In genomic region chr6:45699663-45700062, GRCh38 we compare ENCODE assay signal across 29 cellular contexts.
DNase-seq lines count a peak whose midpoint lies in the region; ATAC-seq, FAIRE-seq and TF ChIP-seq lines count a peak whose summit lies in the region.
"Had no signal": no experiment of that assay in that cellular context is flagged by ENCODE, and none has a peak within 500 bp of the region (broad histone marks: within the 10 kb centered on the region; RNA-seq: fewer than 3 reads in every experiment).

No MANE protein-coding gene starts in this region.

- FAIRE-seq in kidney (lab: Jason Lieb, UNC): no peak
- FAIRE-seq: G401.6, RCC 7860 had no signal

- H3K9me3 Mint-ChIP-seq in HFFc6 (no peaks in the 10 kb centered on the region), nephron progenitor cell (peaks cover 6% of the 10 kb centered on the region)
- peaks cover 0 to under 1% (median 0%) of the 10 kb centered on the region in 9 donors for H3K9me3 Mint-ChIP-seq in naive thymus-derived CD8-positive, alpha-beta T cell
- H3K9me3 Mint-ChIP-seq: activated naive CD8-positive, alpha-beta T cell treated with anti-CD3 and anti-CD28 coated beads, Interleukin-2, amount 10 ng/mL, durations not matched to agents 7 days and 5 days; activated T-cell treated with anti-CD3 and anti-CD28 coated beads, Interleukin-2, amount 50 U/mL, for 24 hours; stimulated activated effector memory CD8-positive, alpha-beta T cell treated with anti-CD3 and anti-CD28 coated beads, Interleukin-12 subunit alpha, Interleukin-12 subunit beta, amount 100 ng/mL, for 72 hours had no signal

- no peaks in the 10 kb centered on the region for H3K27me3 Mint-ChIP-seq in HFFc6 (ENCODE audit: insufficient read depth)
- H3K27me3 Mint-ChIP-seq in nephron progenitor cell (ENCODE audit: low read depth, poor library complexity): peaks cover 8% of the 10 kb centered on the region
- H3K27me3 Mint-ChIP-seq in naive thymus-derived CD8-positive, alpha-beta T cell: no peaks in the 10 kb centered on the region
- H3K27me3 Mint-ChIP-seq: activated naive CD8-positive, alpha-beta T cell treated with anti-CD3 and anti-CD28 coated beads, Interleukin-2, amount 10 ng/mL, durations not matched to agents 7 days and 5 days; activated T-cell treated with anti-CD3 and anti-CD28 coated beads, Interleukin-2, amount 50 U/mL, for 24 hours had no signal

- no peak for TF ChIP-seq POLR2A in NB4 (IDR thresholded peaks at IDR 0.05; ENCODE audit: extremely low read depth, insufficient read length)

- no peaks in the 10 kb centered on the region for H3K36me3 Mint-ChIP-seq in HFFc6 (ENCODE audit: low read depth)
- no peaks in the 10 kb centered on the region for H3K36me3 Mint-ChIP-seq in nephron progenitor cell (ENCODE audit: low read depth)
- H3K36me3 Mint-ChIP-seq in naive thymus-derived CD8-positive, alpha-beta T cell: no peaks in the 10 kb centered on the region
- H3K36me3 Mint-ChIP-seq: activated naive CD8-positive, alpha-beta T cell treated with anti-CD3 and anti-CD28 coated beads, Interleukin-2, amount 10 ng/mL, durations not matched to agents 7 days and 5 days; stimulated activated effector memory CD8-positive, alpha-beta T cell treated with anti-CD3 and anti-CD28 coated beads, Interleukin-12 subunit alpha, Interleukin-12 subunit beta, amount 100 ng/mL, for 72 hours had no signal

- H3K27ac Mint-ChIP-seq in HFFc6: peak overlapping the region; percentile 98; the same call in 1 of the 2 replicates
- peak overlapping the region; percentile 45 for H3K27ac Mint-ChIP-seq in nephron progenitor cell
- no peak overlapping the region for H3K27ac Mint-ChIP-seq in naive thymus-derived CD8-positive, alpha-beta T cell
- H3K27ac Mint-ChIP-seq: activated naive CD8-positive, alpha-beta T cell treated with anti-CD3 and anti-CD28 coated beads, Interleukin-2, amount 10 ng/mL, durations not matched to agents 7 days and 5 days; stimulated activated effector memory CD8-positive, alpha-beta T cell treated with anti-CD3 and anti-CD28 coated beads, Interleukin-12 subunit alpha, Interleukin-12 subunit beta, amount 100 ng/mL, for 72 hours had no signal

- intact Hi-C loops in kidney (cut with DNase I): no loop called here

- H3K4me1 Mint-ChIP-seq in HFFc6 (ENCODE audit: low read depth) (peaks cover 77% of the 10 kb centered on the region), nephron progenitor cell (peaks cover 18% of the 10 kb centered on the region)
- H3K4me1 Mint-ChIP-seq in naive thymus-derived CD8-positive, alpha-beta T cell: no peaks in the 10 kb centered on the region
- H3K4me1 Mint-ChIP-seq: activated naive CD8-positive, alpha-beta T cell treated with anti-CD3 and anti-CD28 coated beads, Interleukin-2, amount 10 ng/mL, durations not matched to agents 7 days and 5 days had no signal

- no peaks in the 10 kb centered on the region for H3K4me1 ChIP-seq in kidney (ENCODE audit: control insufficient read depth in 1 of 2, insufficient read depth in 1 of 2, low read depth in 1 of 2, low read length in 2 of 2)

- POLR2A ChIA-PET in naive thymus-derived CD8-positive, alpha-beta T cell (lab: Charles Lee): no interaction called here

- DNase-seq in HFFc6: no peak
- DNase-seq in NB4 (ENCODE audit: low read depth): peak; percentile 55
- DNase-seq in nephron progenitor cell: no peak
- no peak for DNase-seq in kidney
- DNase-seq in pons (ENCODE audit: low spot score): no peak
- no peak for DNase-seq in islet precursor cell
- no peak for DNase-seq in naive thymus-derived CD8-positive, alpha-beta T cell
- DNase-seq: activated gamma-delta T cell; activated naive CD8-positive, alpha-beta T cell treated with anti-CD3 and anti-CD28 coated beads, Interleukin-2, amount 10 ng/mL, durations not matched to agents 7 days and 5 days; activated T-cell treated with anti-CD3 and anti-CD28 coated beads, Interleukin-2, amount 50 U/mL, for 24 hours; aorta; DMS53; hippocampal formation; mesendoderm; NCI-H1417 treated with DMSO at 0.1 percent for 48 hours; NCI-H2081 treated with DMSO at 0.1 percent for 48 hours; NCI-H2227 treated with DMSO at 0.1 percent for 48 hours; NCI-H526 treated with DMSO at 0.1 percent for 48 hours; nucleus accumbens; SIG-M5; stimulated activated CD4-positive, alpha-beta T cell treated with anti-CD3 and anti-CD28 coated beads, Interleukin-15, amount 100 ng/mL, for 24 hours; T1000; transverse colon had no signal

- H3K27ac ChIP-seq in VCaP (peak overlapping the region; percentile 78), kidney (ENCODE audit: low read depth in 2 of 2, low read length in 2 of 2) (no peak overlapping the region)
- H3K27ac ChIP-seq: transverse colon had no signal

- TF ChIP-seq CTCF in HFFc6 (IDR thresholded peaks at IDR 0.05) (no peak), NB4 (IDR thresholded peaks at IDR 0.05; ENCODE audit: low read depth, low read length) (no peak), VCaP (conservative IDR thresholded peaks at IDR 0.05) (no peak), nephron progenitor cell (IDR thresholded peaks at IDR 0.05) (no peak), kidney (IDR thresholded peaks at IDR 0.05; ENCODE audit: borderline replicate concordance, extremely low read depth, insufficient read depth) (no peak)

- no peak for ATAC-seq in naive thymus-derived CD8-positive, alpha-beta T cell
- ATAC-seq: HCT116; left lobe of liver; stimulated activated effector memory CD8-positive, alpha-beta T cell treated with anti-CD3 and anti-CD28 coated beads, Interleukin-12 subunit alpha, Interleukin-12 subunit beta, amount 100 ng/mL, for 72 hours had no signal

- H3K4me3 ChIP-seq in NB4 (ENCODE audit: low read depth, low read length) (no peak overlapping the region), kidney (ENCODE audit: low read length in 2 of 2) (no peak overlapping the region)
- H3K4me3 ChIP-seq: transverse colon had no signal

- no peak overlapping the region for H3K9ac ChIP-seq in kidney (ENCODE audit: low read length in 2 of 2)

- no peaks in the 10 kb centered on the region for H3K9me3 ChIP-seq in kidney (ENCODE audit: control insufficient read depth in 1 of 2, low read length in 2 of 2)
- H3K9me3 ChIP-seq: transverse colon had no signal

- no peaks in the 10 kb centered on the region for H3K36me3 ChIP-seq in kidney (ENCODE audit: control insufficient read depth in 1 of 2, insufficient read depth in 2 of 2, low read length in 2 of 2)
- H3K36me3 ChIP-seq: transverse colon had no signal

- no peak overlapping the region for H3K4me3 Mint-ChIP-seq in HFFc6
- H3K4me3 Mint-ChIP-seq in nephron progenitor cell: no peak overlapping the region
- H3K4me3 Mint-ChIP-seq in naive thymus-derived CD8-positive, alpha-beta T cell: no peak overlapping the region
- H3K4me3 Mint-ChIP-seq: activated naive CD8-positive, alpha-beta T cell treated with anti-CD3 and anti-CD28 coated beads, Interleukin-2, amount 10 ng/mL, durations not matched to agents 7 days and 5 days; activated T-cell treated with anti-CD3 and anti-CD28 coated beads, Interleukin-2, amount 50 U/mL, for 24 hours; stimulated activated effector memory CD8-positive, alpha-beta T cell treated with anti-CD3 and anti-CD28 coated beads, Interleukin-12 subunit alpha, Interleukin-12 subunit beta, amount 100 ng/mL, for 72 hours had no signal

Comparison
In these comparisons a context has a peak if more than half of its experiments do, and no peak if none do; other contexts are left out.
1. H3K27ac Mint-ChIP-seq: peak in HFFc6 (single experiment) and nephron progenitor cell (single experiment); none in naive thymus-derived CD8-positive, alpha-beta T cell (0 of 10).